8 cellular contexts compared by ENCODE assay signal in genomic region chr12:6684609-6685008, GRCh38. TPM values are rescaled to one million over a fixed set of nuclear protein-coding genes. Genes with fewer than 3 reads are reported as not detected.
DNase-seq lines count a peak whose midpoint lies in the region; ATAC-seq and TF ChIP-seq lines count a peak whose summit lies in the region.

No MANE protein-coding gene starts in this region.

- peaks cover 0 to 16% (median 4%) of the 10 kb centered on the region in 4 donors for H3K36me3 ChIP-seq in right lobe of liver

- H3K4me3 ChIP-seq in GM12875 (ENCODE audit: low read depth, low read length): no peak overlapping the region
- no peak overlapping the region for H3K4me3 ChIP-seq in right lobe of liver

- no peak overlapping the region for H3K27ac ChIP-seq in right lobe of liver

- no peaks in the 10 kb centered on the region for H3K9me3 ChIP-seq in right lobe of liver

- TF ChIP-seq POLR2A in right lobe of liver (IDR thresholded peaks at IDR 0.05): no peak

- DNase-seq in AML-193 (lab: John Stamatoyannopoulos, UW) (peak; percentile 49 to 51), NCI-H82 (lab: John Stamatoyannopoulos, UW) (peak; percentile 75), right lobe of liver (no peak), NCI-H226 (no peak), GF-D8 (lab: John Stamatoyannopoulos, UW) (no peak)
- DNase-seq in activated naive CD8-positive, alpha-beta T cell treated with anti-CD3 and anti-CD28 coated beads, Interleukin-2, amount 50 U/mL, for 16 hours (ENCODE audit: low read depth, low spot score): peak; percentile 30

- no peaks in the 10 kb centered on the region for H3K27me3 ChIP-seq in right lobe of liver

- 67% methylated on average over 6 of the region's 6 CpGs for WGBS in right lobe of liver (ENCODE audit: insufficient coverage, low coverage, low lambda C conversion rate, missing lambda C conversion rate)

- intact Hi-C loops in right lobe of liver (cut with DNase I): no loop called here

- TF ChIP-seq CTCF in GM12875 (IDR thresholded peaks at IDR 0.05; ENCODE audit: borderline replicate concordance, insufficient read depth, low read depth, low read length) (peak; percentile 46; the same call in 1 of the 2 replicates), right lobe of liver (IDR thresholded peaks at IDR 0.05) (peak; percentile 21 to 50 (median 44))

- ATAC-seq in right lobe of liver: no peak
- no peak for ATAC-seq in GM19452 (IDR thresholded peaks at IDR 0.05; ENCODE audit: unreplicated experiment)

- peaks cover 0 to 21% (median 4%) of the 10 kb centered on the region in 4 donors for H3K4me1 ChIP-seq in right lobe of liver

RNA-seq across cellular contexts. Expression of gene ZNF384, which starts 4.6 kb away (rescaled TPM):
- 10 to 100 TPM; 11.9 to 22.3 (median 18.3) TPM for total RNA-seq in right lobe of liver

RNA-seq across cellular contexts. Expression of gene PIANP, which starts 16.0 kb away (rescaled TPM):
- not detected for total RNA-seq in right lobe of liver

RNA-seq across cellular contexts. Expression of gene ING4, which starts 21.7 kb away (rescaled TPM):
- 10 to 100 TPM; 10.6 to 20.0 (median 17.0) TPM for total RNA-seq in right lobe of liver

RNA-seq across cellular contexts. Expression of gene ACRBP, which starts 37.4 kb away (rescaled TPM):
- 1 to 10 TPM in 4 of 6 experiments, under 1 TPM in 1, not detected in 1; 0.95 to 3.3 (median 1.7) TPM for total RNA-seq in right lobe of liver

RNA-seq across cellular contexts. Expression of gene COPS7A, which starts 39.2 kb away (rescaled TPM):
- total RNA-seq in right lobe of liver: 10 to 100 TPM; 26.7 to 49.5 (median 30.6) TPM

Comparison
In these comparisons a context has a peak if more than half of its experiments do, and no peak if none do; other contexts are left out.
1. DNase-seq: peak in AML-193 (2 of 2), NCI-H82 (single experiment) and activated naive CD8-positive, alpha-beta T cell treated with anti-CD3 and anti-CD28 coated beads, Interleukin-2, amount 50 U/mL, for 16 hours (single experiment); none in right lobe of liver (0 of 3), NCI-H226 (single experiment) and GF-D8 (single experiment).